In genomic region chr12:88273450-88273849, GRCh38 we compare ENCODE assay signal across 3 cellular contexts.
"Had no signal": no experiment of that assay in that cellular context is flagged by ENCODE, and none has a peak within 500 bp of the region (broad histone marks: within the 10 kb centered on the region; RNA-seq: fewer than 3 reads in every experiment).

No MANE protein-coding gene starts in this region.

- DNase-seq: GDM1, GF-D8 had no signal

- H3K4me3 ChIP-seq: GM12878 had no signal

- ATAC-seq: GM12878 had no signal
